18 cellular contexts compared by ENCODE assay signal in the genomic region with DNA sequence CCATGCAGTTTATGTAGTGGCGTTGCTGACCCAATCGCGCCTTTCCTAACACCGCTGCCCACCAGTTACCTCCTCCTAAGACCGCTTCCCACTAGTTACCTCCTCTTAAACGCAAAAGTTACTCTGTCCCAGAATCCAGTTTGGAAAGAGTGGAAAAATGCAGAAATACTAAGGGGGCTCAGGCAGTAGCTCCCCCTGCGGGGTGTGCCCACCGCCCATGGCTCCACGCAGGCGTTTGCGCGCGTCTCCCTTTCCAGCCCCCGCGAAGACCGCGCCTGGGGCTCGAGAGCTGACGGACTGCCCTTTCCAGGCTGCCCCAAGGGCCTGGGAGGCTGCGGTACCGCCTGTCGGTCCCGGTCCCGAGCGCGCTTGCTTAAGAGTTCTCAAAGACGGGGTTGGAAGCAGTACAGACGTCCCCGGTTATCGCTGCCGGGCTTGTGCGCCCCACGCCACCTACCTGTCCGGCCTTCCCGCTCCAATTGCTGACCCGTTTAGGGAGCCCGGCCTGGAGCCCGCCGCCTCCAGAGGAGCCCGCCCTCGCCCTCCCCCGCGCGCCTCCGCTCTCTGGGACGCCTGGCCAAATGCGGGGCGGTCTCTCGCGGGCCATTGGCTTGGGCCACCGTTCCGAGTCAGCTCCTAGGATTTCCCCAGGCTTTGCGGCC.
DNase-seq lines count a peak whose midpoint lies in the region; ATAC-seq and TF ChIP-seq lines count a peak whose summit lies in the region.
"Had no signal": no experiment of that assay in that cellular context is flagged by ENCODE, and none has a peak within 500 bp of the region (broad histone marks: within the 10 kb centered on the region; RNA-seq: fewer than 3 reads in every experiment).

No MANE protein-coding gene starts in this region.

- CTCF ChIA-PET in WTC11 (lab: Charles Lee) = interaction anchor here (0.6 to 1.0 kb wide), 2 partner anchors 38 to 388 kb away, joined by 3 to 4 read pairs; no protein-coding TSS in a partner anchor

- peak overlapping the region; percentile 89 for H3K4me3 Mint-ChIP-seq in WTC11
- no peak overlapping the region for H3K4me3 Mint-ChIP-seq in osteocyte (ENCODE audit: unreplicated experiment)
- no peak overlapping the region for H3K4me3 Mint-ChIP-seq in activated T-helper 1 cell treated with anti-CD3 and anti-CD28 coated beads, Interleukin-12 subunit alpha, Interleukin-12 subunit beta, Interleukin-2, Interleukin-4 antibody, amounts not matched to agents 30 ng/mL and 10 ng/mL and 1 ng/mL, durations not matched to agents 14 hours and 24 hours and 36 hours
- H3K4me3 Mint-ChIP-seq: activated CD4-positive, alpha-beta memory T cell treated with anti-CD3 and anti-CD28 coated beads, Interleukin-2, amount 10 ng/mL, durations not matched to agents 7 days and 5 days; central memory CD8-positive, alpha-beta T cell; T-helper 17 cell had no signal

- H3K27ac ChIP-seq in osteoblast (ENCODE audit: low read depth, low read length) = no peak overlapping the region
- H3K27ac ChIP-seq: neutrophil, Peyer's patch, vagina had no signal

- H3K9me3 Mint-ChIP-seq in WTC11 (no peaks in the 10 kb centered on the region), osteocyte (ENCODE audit: unreplicated experiment) (no peaks in the 10 kb centered on the region)
- peaks cover 8% of the 10 kb centered on the region for H3K9me3 Mint-ChIP-seq in activated T-helper 1 cell treated with anti-CD3 and anti-CD28 coated beads, Interleukin-12 subunit alpha, Interleukin-12 subunit beta, Interleukin-2, Interleukin-4 antibody, amounts not matched to agents 30 ng/mL and 10 ng/mL and 1 ng/mL, durations not matched to agents 14 hours and 24 hours and 36 hours

- H3K4me1 ChIP-seq in osteoblast (ENCODE audit: insufficient read depth, low read length) = no peaks in the 10 kb centered on the region
- H3K4me1 ChIP-seq: vagina had no signal

- ATAC-seq in WTC11 (peak; percentile 8), GM21717 (IDR thresholded peaks at IDR 0.05; ENCODE audit: unreplicated experiment) (no peak)
- ATAC-seq: T-helper 17 cell had no signal

- intact Hi-C loops in activated T-helper 1 cell treated with anti-CD3 and anti-CD28 coated beads, Interleukin-12 subunit alpha, Interleukin-12 subunit beta, Interleukin-2, Interleukin-4 antibody, amounts not matched to agents 30 ng/mL and 10 ng/mL and 1 ng/mL, durations not matched to agents 14 hours and 24 hours and 36 hours (cut with micrococcal nuclease) = loop anchor here (5.0 kb wide), 1 partner anchor 1025 kb away; no protein-coding TSS in a partner anchor

- H4K20me1 ChIP-seq in osteoblast (ENCODE audit: insufficient read depth, low read length) = no peaks in the 10 kb centered on the region

- DNase-seq in COLO668 (lab: John Stamatoyannopoulos, UW; ENCODE audit: unreplicated experiment) = peak; percentile 18
- peak; percentile 53 for DNase-seq in WTC11 (ENCODE audit: low spot score)
- peak; percentile 55 for DNase-seq in osteoblast (ENCODE audit: insufficient read length, low spot score, missing footprints)
- DNase-seq in stimulated activated CD4-positive, alpha-beta T cell treated with anti-CD3 and anti-CD28 coated beads, Interleukin-2, amount 100 ng/mL, for 48 hours = no peak
- DNase-seq in osteocyte (ENCODE audit: extremely low spot score, unreplicated experiment) = no peak
- DNase-seq in activated T-helper 1 cell treated with anti-CD3 and anti-CD28 coated beads, Interleukin-12 subunit alpha, Interleukin-12 subunit beta, Interleukin-2, Interleukin-4 antibody, amounts not matched to agents 30 ng/mL and 10 ng/mL and 1 ng/mL, durations not matched to agents 14 hours and 24 hours and 36 hours (ENCODE audit: low spot score) = no peak
- DNase-seq: activated CD4-positive, alpha-beta memory T cell treated with anti-CD3 and anti-CD28 coated beads, Interleukin-2, amount 10 ng/mL, durations not matched to agents 7 days and 5 days; AML-193; DMS79 treated with DMSO at 0.1 percent for 48 hours; NCI-H524; T-helper 17 cell had no signal

- POLR2A ChIA-PET in WTC11 (lab: Charles Lee) = interaction anchor here (0.9 kb wide), 1 partner anchor 10 kb away, joined by 3 read pairs; no protein-coding TSS in a partner anchor

- TF ChIP-seq CTCF in WTC11 (IDR thresholded peaks at IDR 0.05) (no peak), osteoblast (IDR thresholded peaks at IDR 0.05; ENCODE audit: extremely low read depth, low read depth, low read length) (no peak), osteocyte (IDR thresholded peaks at IDR 0.05) (no peak)

- peaks cover 43% of the 10 kb centered on the region for H3K27me3 ChIP-seq in osteoblast (ENCODE audit: insufficient read depth, low read length)
- H3K27me3 ChIP-seq: vagina had no signal

- no peak overlapping the region for H3K4me2 ChIP-seq in osteoblast (ENCODE audit: insufficient read depth, low read length)

- H3K36me3 ChIP-seq in osteoblast (ENCODE audit: insufficient read depth, low read length) = no peaks in the 10 kb centered on the region
- H3K36me3 ChIP-seq: neutrophil, Peyer's patch, vagina had no signal

- H3K4me1 Mint-ChIP-seq in WTC11 (peaks cover 66% of the 10 kb centered on the region), osteocyte (ENCODE audit: unreplicated experiment) (peaks cover 42% of the 10 kb centered on the region)
- no peaks in the 10 kb centered on the region for H3K4me1 Mint-ChIP-seq in activated T-helper 1 cell treated with anti-CD3 and anti-CD28 coated beads, Interleukin-12 subunit alpha, Interleukin-12 subunit beta, Interleukin-2, Interleukin-4 antibody, amounts not matched to agents 30 ng/mL and 10 ng/mL and 1 ng/mL, durations not matched to agents 14 hours and 24 hours and 36 hours (ENCODE audit: low read depth)

- peaks cover 97% of the 10 kb centered on the region for H3K27me3 Mint-ChIP-seq in WTC11 (ENCODE audit: low read depth)
- H3K27me3 Mint-ChIP-seq in osteocyte (ENCODE audit: unreplicated experiment) = peaks cover 91% of the 10 kb centered on the region
- peaks cover 67% of the 10 kb centered on the region for H3K27me3 Mint-ChIP-seq in activated T-helper 1 cell treated with anti-CD3 and anti-CD28 coated beads, Interleukin-12 subunit alpha, Interleukin-12 subunit beta, Interleukin-2, Interleukin-4 antibody, amounts not matched to agents 30 ng/mL and 10 ng/mL and 1 ng/mL, durations not matched to agents 14 hours and 24 hours and 36 hours (ENCODE audit: insufficient read depth)

- H3K4me3 ChIP-seq in iPS-11a (ENCODE audit: low read depth, low read length) (peak overlapping the region; percentile 50), osteoblast (ENCODE audit: insufficient read depth, low read length) (no peak overlapping the region)
- H3K4me3 ChIP-seq: vagina had no signal

- no peaks in the 10 kb centered on the region for H3K79me2 ChIP-seq in osteoblast (ENCODE audit: insufficient read depth, low read length)

- H2AFZ ChIP-seq in osteoblast (ENCODE audit: low read length) = no peak overlapping the region

- no peak overlapping the region for H3K27ac Mint-ChIP-seq in WTC11
- no peak overlapping the region for H3K27ac Mint-ChIP-seq in osteocyte (ENCODE audit: unreplicated experiment)
- H3K27ac Mint-ChIP-seq in activated T-helper 1 cell treated with anti-CD3 and anti-CD28 coated beads, Interleukin-12 subunit alpha, Interleukin-12 subunit beta, Interleukin-2, Interleukin-4 antibody, amounts not matched to agents 30 ng/mL and 10 ng/mL and 1 ng/mL, durations not matched to agents 14 hours and 24 hours and 36 hours = no peak overlapping the region
- H3K27ac Mint-ChIP-seq: activated CD4-positive, alpha-beta memory T cell treated with anti-CD3 and anti-CD28 coated beads, Interleukin-2, amount 10 ng/mL, durations not matched to agents 7 days and 5 days; IgD-negative memory B cell; T-helper 17 cell had no signal

- H3K36me3 Mint-ChIP-seq in WTC11 (no peaks in the 10 kb centered on the region), osteocyte (ENCODE audit: unreplicated experiment) (no peaks in the 10 kb centered on the region)
- peaks cover 2% of the 10 kb centered on the region for H3K36me3 Mint-ChIP-seq in activated T-helper 1 cell treated with anti-CD3 and anti-CD28 coated beads, Interleukin-12 subunit alpha, Interleukin-12 subunit beta, Interleukin-2, Interleukin-4 antibody, amounts not matched to agents 30 ng/mL and 10 ng/mL and 1 ng/mL, durations not matched to agents 14 hours and 24 hours and 36 hours (ENCODE audit: low read depth)

- H3K9me3 ChIP-seq in osteoblast (ENCODE audit: low read depth, low read length) = no peaks in the 10 kb centered on the region
- H3K9me3 ChIP-seq: neutrophil, vagina had no signal

TF ChIP-seq in WTC11, 78 proteins besides CTCF, POLR2A, EP300 and RAD21 (continues in another document):
- no peak for TF ChIP-seq GRHL2 (CRISPR knock-in tag; IDR thresholded peaks at IDR 0.05; ENCODE audit: insufficient replicate concordance, severe bottlenecking)
- no peak for TF ChIP-seq E2F1 (CRISPR knock-in tag; IDR thresholded peaks at IDR 0.05)
- TF ChIP-seq ZBTB21 (CRISPR knock-in tag; IDR thresholded peaks at IDR 0.05; ENCODE audit: borderline replicate concordance) = no peak
- no peak for TF ChIP-seq OVOL2 (CRISPR knock-in tag; IDR thresholded peaks at IDR 0.05; ENCODE audit: borderline replicate concordance)
- TF ChIP-seq ZNF232 (CRISPR knock-in tag; IDR thresholded peaks at IDR 0.05) = no peak

Comparison
In these comparisons a context has a peak if more than half of its experiments do, and no peak if none do; other contexts are left out.
1. DNase-seq: peak in COLO668 (single experiment), WTC11 (single experiment) and osteoblast (single experiment); none in stimulated activated CD4-positive, alpha-beta T cell treated with anti-CD3 and anti-CD28 coated beads, Interleukin-2, amount 100 ng/mL, for 48 hours (0 of 2), osteocyte (single experiment) and activated T-helper 1 cell treated with anti-CD3 and anti-CD28 coated beads, Interleukin-12 subunit alpha, Interleukin-12 subunit beta, Interleukin-2, Interleukin-4 antibody, amounts not matched to agents 30 ng/mL and 10 ng/mL and 1 ng/mL, durations not matched to agents 14 hours and 24 hours and 36 hours (single experiment).